8 cellular contexts compared by ENCODE assay signal in genomic region chr16:67805718-67806427, GRCh38. TPM values are rescaled to one million over a fixed set of nuclear protein-coding genes. Genes with fewer than 3 reads are reported as not detected.
A peak's percentile ranks its signal among the peaks of the same experiment; 100 is the strongest.
DNase-seq lines count a peak whose midpoint lies in the region; TF ChIP-seq lines count a peak whose summit lies in the region.

No MANE protein-coding gene starts in this region.

- H3K4me2 ChIP-seq in MM.1S (ENCODE audit: low read depth, low read length): peak overlapping the region; percentile 90

- H2AFZ ChIP-seq in MM.1S (ENCODE audit: low read length): peak overlapping the region; percentile 83

- H3K9me2 ChIP-seq in MM.1S (replicated peaks; ENCODE audit: insufficient read depth, low read length): no peaks in the 10 kb centered on the region

- POLR2A ChIA-PET in activated CD4-positive, alpha-beta T cell treated with anti-CD3 and anti-CD28 coated beads, Interleukin-2, amount 10 ng/mL, durations not matched to agents 7 days and 5 days (lab: Charles Lee): interaction anchor here (0.6 kb wide), 2 partner anchors 15 to 209 kb away, joined by 3 read pairs; no protein-coding TSS in a partner anchor

- no peaks in the 10 kb centered on the region for H4K20me1 ChIP-seq in MM.1S (ENCODE audit: insufficient read depth, low read length)

- no peak for TF ChIP-seq CTCF in MM.1S (IDR thresholded peaks at IDR 0.05; ENCODE audit: low read length)

- peak overlapping the region; percentile 90 for H3K27ac Mint-ChIP-seq in activated CD4-positive, alpha-beta T cell treated with anti-CD3 and anti-CD28 coated beads, Interleukin-2, amount 10 ng/mL, durations not matched to agents 7 days and 5 days

- peak overlapping the region; percentile 92 for H3K4me3 Mint-ChIP-seq in activated CD4-positive, alpha-beta T cell treated with anti-CD3 and anti-CD28 coated beads, Interleukin-2, amount 10 ng/mL, durations not matched to agents 7 days and 5 days

- no peaks in the 10 kb centered on the region for H3K27me3 ChIP-seq in MM.1S (replicated peaks; ENCODE audit: insufficient read depth, low read length)
- no peaks in the 10 kb centered on the region for H3K27me3 ChIP-seq in duodenal mucosa (ENCODE audit: control insufficient read depth in 1 of 2, insufficient read depth in 2 of 2, low read length in 2 of 2)
- no peaks in the 10 kb centered on the region for H3K27me3 ChIP-seq in muscle layer of duodenum (ENCODE audit: low read depth, low read length)

- no peak for DNase-seq in activated CD4-positive, alpha-beta T cell treated with anti-CD3 and anti-CD28 coated beads, Interleukin-2, amount 10 ng/mL, durations not matched to agents 7 days and 5 days
- DNase-seq in activated CD4-positive, alpha-beta T cell treated with anti-CD3 and anti-CD28 coated beads for 48 hours: no peak
- DNase-seq in MM.1S (no peak), NCI-H1105 treated with DMSO at 0.1 percent for 48 hours (lab: John Stamatoyannopoulos, UW) (no peak), glomerular visceral epithelial cell (ENCODE audit: extremely low spot score) (no peak)
- no peak for DNase-seq in effector CD4-positive, alpha-beta T cell

- peaks cover 9% of the 10 kb centered on the region for H3K4me1 ChIP-seq in MM.1S (ENCODE audit: low read length)
- peaks cover 9 to 21% of the 10 kb centered on the region in 2 donors for H3K4me1 ChIP-seq in duodenal mucosa (ENCODE audit: control insufficient read depth in 1 of 2, insufficient read depth in 2 of 2, low read length in 2 of 2)
- H3K4me1 ChIP-seq in muscle layer of duodenum (ENCODE audit: control insufficient read depth in 1 of 2, insufficient read depth in 2 of 2, low read length in 2 of 2): peaks cover 11 to 27% of the 10 kb centered on the region in 2 donors

- H3K27me3 Mint-ChIP-seq in activated CD4-positive, alpha-beta T cell treated with anti-CD3 and anti-CD28 coated beads, Interleukin-2, amount 10 ng/mL, durations not matched to agents 7 days and 5 days: no peaks in the 10 kb centered on the region

- H3K27ac ChIP-seq in MM.1S (ENCODE audit: low read length) (peak overlapping the region; percentile 19; the same call in 1 of the 2 replicates), duodenal mucosa (ENCODE audit: low read depth, low read length) (no peak overlapping the region), muscle layer of duodenum (ENCODE audit: low read length) (peak overlapping the region; percentile 75)

- CTCF ChIA-PET in activated CD4-positive, alpha-beta T cell treated with anti-CD3 and anti-CD28 coated beads, Interleukin-2, amount 10 ng/mL, durations not matched to agents 7 days and 5 days (lab: Charles Lee): interaction anchor here (0.5 to 2.6 kb wide), 11 partner anchors 8 to 178 kb away, joined by 3 to 36 read pairs (median 3); no protein-coding TSS in a partner anchor

- peak overlapping the region; percentile 89 for H3K4me3 ChIP-seq in MM.1S (ENCODE audit: low read length)
- H3K4me3 ChIP-seq in duodenal mucosa (ENCODE audit: low read depth in 1 of 2, low read length in 2 of 2): peak overlapping the region; percentile 93 to 99
- peak overlapping the region; percentile 89 to 96 for H3K4me3 ChIP-seq in muscle layer of duodenum (ENCODE audit: low read depth in 1 of 2, low read length in 2 of 2)

- H3K79me2 ChIP-seq in MM.1S (ENCODE audit: low read length): peaks cover 52% of the 10 kb centered on the region

- H3K36me3 ChIP-seq in MM.1S (replicated peaks; ENCODE audit: insufficient read depth, low read length) (no peaks in the 10 kb centered on the region), duodenal mucosa (ENCODE audit: control insufficient read depth in 1 of 2, insufficient read depth in 2 of 2, low read length in 2 of 2) (peaks cover 0 to 17% of the 10 kb centered on the region in 2 donors), muscle layer of duodenum (ENCODE audit: control insufficient read depth in 1 of 2, insufficient read depth in 2 of 2, low read length in 2 of 2) (peaks cover 5 to 15% of the 10 kb centered on the region in 2 donors)

- peak overlapping the region; percentile 82 for H3K9ac ChIP-seq in MM.1S (ENCODE audit: low read length)
- peak overlapping the region; percentile 85 to 94 for H3K9ac ChIP-seq in duodenal mucosa (ENCODE audit: low read depth in 1 of 2, low read length in 2 of 2)

- peaks cover 40% of the 10 kb centered on the region for H3K36me3 Mint-ChIP-seq in activated CD4-positive, alpha-beta T cell treated with anti-CD3 and anti-CD28 coated beads, Interleukin-2, amount 10 ng/mL, durations not matched to agents 7 days and 5 days (ENCODE audit: low read depth)

- H3K9me3 ChIP-seq in MM.1S (replicated peaks; ENCODE audit: insufficient read depth, low read length) (no peaks in the 10 kb centered on the region), duodenal mucosa (ENCODE audit: control insufficient read depth in 1 of 2, low read length in 2 of 2) (no peaks in the 10 kb centered on the region), muscle layer of duodenum (ENCODE audit: control insufficient read depth in 1 of 2, low read length in 2 of 2) (no peaks in the 10 kb centered on the region)

- peaks cover 48% of the 10 kb centered on the region for H3K4me1 Mint-ChIP-seq in activated CD4-positive, alpha-beta T cell treated with anti-CD3 and anti-CD28 coated beads, Interleukin-2, amount 10 ng/mL, durations not matched to agents 7 days and 5 days

- no peaks in the 10 kb centered on the region for H3F3A ChIP-seq in MM.1S (ENCODE audit: insufficient read depth, low read length)

- H3K9me3 Mint-ChIP-seq in activated CD4-positive, alpha-beta T cell treated with anti-CD3 and anti-CD28 coated beads, Interleukin-2, amount 10 ng/mL, durations not matched to agents 7 days and 5 days: no peaks in the 10 kb centered on the region

RNA-seq across cellular contexts. Expression of gene RANBP10, which starts 0.5 kb away (rescaled TPM):
- total RNA-seq in activated CD4-positive, alpha-beta T cell treated with anti-CD3 and anti-CD28 coated beads, Interleukin-2, amount 10 ng/mL, durations not matched to agents 7 days and 5 days: 10 to 100 TPM; 28.2 to 30.4 TPM

RNA-seq across cellular contexts. Expression of gene TSNAXIP1, which starts 0.8 kb away (rescaled TPM):
- under 1 TPM; 0.27 to 0.33 TPM for total RNA-seq in activated CD4-positive, alpha-beta T cell treated with anti-CD3 and anti-CD28 coated beads, Interleukin-2, amount 10 ng/mL, durations not matched to agents 7 days and 5 days

RNA-seq across cellular contexts. Expression of gene THAP11, which starts 36.2 kb away (rescaled TPM):
- total RNA-seq in activated CD4-positive, alpha-beta T cell treated with anti-CD3 and anti-CD28 coated beads, Interleukin-2, amount 10 ng/mL, durations not matched to agents 7 days and 5 days: 10 to 100 TPM; 37.5 to 41.7 TPM

RNA-seq across cellular contexts. Expression of gene NUTF2, which starts 40.9 kb away (rescaled TPM):
- total RNA-seq in activated CD4-positive, alpha-beta T cell treated with anti-CD3 and anti-CD28 coated beads, Interleukin-2, amount 10 ng/mL, durations not matched to agents 7 days and 5 days: 100 to 1,000 TPM; 112 to 140 TPM

RNA-seq across cellular contexts. Expression of gene CENPT, which starts 41.6 kb away (rescaled TPM):
- 10 to 100 TPM; 62.1 to 64.0 TPM for total RNA-seq in activated CD4-positive, alpha-beta T cell treated with anti-CD3 and anti-CD28 coated beads, Interleukin-2, amount 10 ng/mL, durations not matched to agents 7 days and 5 days
